In the genomic region with DNA sequence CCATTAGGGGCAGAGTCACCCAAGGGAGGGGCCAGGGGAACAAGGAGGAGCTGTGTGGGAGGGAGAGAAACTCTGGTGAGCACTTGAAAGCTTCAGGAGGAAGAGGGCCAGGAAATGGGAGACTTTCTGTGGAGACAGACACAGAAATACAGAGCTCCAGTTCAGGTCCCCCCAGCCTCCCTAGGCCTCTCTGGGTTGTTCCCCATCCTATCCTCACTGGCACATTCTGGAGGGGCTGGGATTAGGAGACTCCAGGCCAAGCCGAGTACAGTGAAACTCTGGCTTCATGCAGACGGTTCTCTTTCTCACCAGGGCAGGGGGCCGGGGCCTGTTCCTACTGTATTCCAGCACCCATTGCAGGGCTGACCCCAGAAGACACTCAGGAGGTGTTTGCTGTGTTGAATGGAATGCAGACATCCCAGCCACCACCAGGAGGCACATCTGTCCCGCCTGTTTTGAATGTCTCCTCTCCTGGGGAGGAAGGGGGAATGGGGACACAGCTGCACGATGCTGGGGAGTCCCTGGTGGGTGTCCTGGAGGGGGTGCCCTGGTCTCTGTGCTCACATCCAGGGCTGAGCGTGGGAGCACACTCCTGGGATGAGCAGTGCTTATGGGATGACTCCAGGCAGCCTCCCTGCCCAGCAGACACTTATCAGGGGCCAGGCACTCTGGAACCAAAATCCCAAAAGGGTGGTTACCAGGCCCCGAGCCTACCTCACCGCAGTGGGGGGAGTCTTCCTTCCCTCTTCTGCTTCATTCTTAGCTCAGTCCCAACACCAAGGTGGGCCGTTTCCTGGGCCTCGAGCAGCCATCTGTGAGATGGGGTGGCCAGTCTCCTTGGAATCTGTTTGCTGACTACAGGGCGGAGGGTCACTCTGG, we compare ENCODE assay signal across 8 cellular contexts. TPM values are rescaled to one million over a fixed set of nuclear protein-coding genes. Genes with fewer than 3 reads are reported as not detected.
DNase-seq lines count a peak whose midpoint lies in the region; ATAC-seq, FAIRE-seq and TF ChIP-seq lines count a peak whose summit lies in the region.

No MANE protein-coding gene starts in this region.

- WGBS in right lobe of liver (ENCODE audit: insufficient coverage, low coverage, low lambda C conversion rate, missing lambda C conversion rate), result 40% methylated on average over 1 of the region's 11 CpGs

- intact Hi-C loops in right lobe of liver (cut with DNase I), result loop anchor here in 1 of 2 donors (10.0 kb wide), 1 partner anchor 174 kb away; no protein-coding TSS in a partner anchor

- DNase-seq in COR-L47 (lab: John Stamatoyannopoulos, UW) (peak; percentile 17), HuH-7.5 (ENCODE audit: low spot score) (peak; percentile 52), bronchial epithelial cell (ENCODE audit: low read depth) (peak; percentile 47), right lobe of liver (no peak), NCI-H748 treated with DMSO at 0.1 percent for 48 hours (lab: John Stamatoyannopoulos, UW) (no peak), NCI-H774 (lab: John Stamatoyannopoulos, UW) (no peak)
- DNase-seq in activated T-cell treated with anti-CD3 and anti-CD28 coated beads, Interleukin-2, amount 50 U/mL, for 1 hour, result no peak

- H3K27me3 ChIP-seq in bronchial epithelial cell (ENCODE audit: control insufficient read depth, insufficient read depth, low read length) (no peaks in the 10 kb centered on the region), right lobe of liver (no peaks in the 10 kb centered on the region)

- H3K27ac ChIP-seq in right lobe of liver, result no peak overlapping the region

- H3K4me3 ChIP-seq in bronchial epithelial cell (ENCODE audit: low read depth, low read length) (no peak overlapping the region), right lobe of liver (no peak overlapping the region)

- ATAC-seq in right lobe of liver, result peak; percentile 22 to 41 (median 34)
- ATAC-seq in GM18909 (IDR thresholded peaks at IDR 0.05; ENCODE audit: poor library complexity, unreplicated experiment), result no peak

- peak; percentile 47 for FAIRE-seq in bronchial epithelial cell (lab: Jason Lieb, UNC)

- H3K36me3 ChIP-seq in bronchial epithelial cell (ENCODE audit: control insufficient read depth, insufficient read depth, low read length) (no peaks in the 10 kb centered on the region), right lobe of liver (no peaks in the 10 kb centered on the region)

- TF ChIP-seq POLR2A in right lobe of liver (IDR thresholded peaks at IDR 0.05), result no peak

- no peaks in the 10 kb centered on the region for H3K4me1 ChIP-seq in right lobe of liver

- H3K9me3 ChIP-seq in right lobe of liver, result no peaks in the 10 kb centered on the region

- TF ChIP-seq CTCF in bronchial epithelial cell (IDR thresholded peaks at IDR 0.05; ENCODE audit: insufficient read depth, low read length, severe bottlenecking) (peak; percentile 85), right lobe of liver (IDR thresholded peaks at IDR 0.05) (peak; percentile 27 to 49 (median 36))

RNA-seq across cellular contexts. Expression of gene KRT84, which starts 5.5 kb away (rescaled TPM):
- total RNA-seq in bronchial epithelial cell, result not detected in 2 replicates
- total RNA-seq in right lobe of liver, result not detected

RNA-seq across cellular contexts. Expression of gene KRT82, which starts 15.2 kb away (rescaled TPM):
- total RNA-seq in bronchial epithelial cell (not detected in 2 replicates), right lobe of liver (not detected)

RNA-seq across cellular contexts. Expression of gene KRT85, which starts 23.7 kb away (rescaled TPM):
- not detected in 2 replicates for total RNA-seq in bronchial epithelial cell
- not detected for total RNA-seq in right lobe of liver

RNA-seq across cellular contexts. Expression of gene KRT75, which starts 43.2 kb away (rescaled TPM):
- 1.8 and 7.3 TPM in 2 replicates for total RNA-seq in bronchial epithelial cell
- not detected for total RNA-seq in right lobe of liver

Comparison
In these comparisons a context has a peak if more than half of its experiments do, and no peak if none do; other contexts are left out.
1. DNase-seq: peak in COR-L47 (single experiment), HuH-7.5 (single experiment) and bronchial epithelial cell (single experiment); none in right lobe of liver (0 of 3), NCI-H748 treated with DMSO at 0.1 percent for 48 hours (single experiment), NCI-H774 (single experiment) and activated T-cell treated with anti-CD3 and anti-CD28 coated beads, Interleukin-2, amount 50 U/mL, for 1 hour (single experiment).